In the genomic region with DNA sequence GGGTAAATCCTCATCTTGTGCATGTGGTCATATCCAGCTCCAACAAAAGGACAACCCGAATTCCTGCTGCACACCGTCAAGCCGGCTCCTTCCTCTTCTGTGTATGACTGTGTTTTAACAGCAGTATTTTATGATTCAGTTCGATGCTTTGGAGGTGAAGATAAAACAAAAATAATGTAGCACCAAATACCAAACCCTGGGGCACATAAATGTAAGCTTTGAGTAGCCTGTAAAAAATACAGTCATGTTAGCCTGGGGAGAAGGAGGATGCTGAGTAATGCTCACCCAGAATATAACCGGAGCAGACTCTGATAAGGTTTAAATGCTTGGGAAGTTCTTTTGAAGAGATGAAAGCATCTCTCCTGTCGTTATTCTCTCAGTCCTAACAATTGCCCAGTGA, we compare ENCODE assay signal across 23 cellular contexts.
DNase-seq lines count a peak whose midpoint lies in the region; ATAC-seq, FAIRE-seq and TF ChIP-seq lines count a peak whose summit lies in the region.
"Had no signal": no experiment of that assay in that cellular context is flagged by ENCODE, and none has a peak within 500 bp of the region (broad histone marks: within the 10 kb centered on the region; RNA-seq: fewer than 3 reads in every experiment).

No MANE protein-coding gene starts in this region.

- no peak overlapping the region for H4K5ac ChIP-seq in H1 (ENCODE audit: insufficient read length, low read depth, low read length)

- TF ChIP-seq CTCF in MCF 10A (IDR thresholded peaks at IDR 0.05; ENCODE audit: unreplicated experiment), result no peak
- TF ChIP-seq CTCF in breast epithelium (IDR thresholded peaks at IDR 0.05), result no peak
- no peak for TF ChIP-seq CTCF in PC-3 (conservative IDR thresholded peaks at IDR 0.05; ENCODE audit: low read depth, low read length)
- TF ChIP-seq CTCF in H1 (IDR thresholded peaks at IDR 0.05; ENCODE audit: control extremely low read depth in 1 of 3, insufficient read depth in 1 of 3, low read depth in 1 of 3, low read length in 3 of 3), result no peak
- no peak for TF ChIP-seq CTCF in right lobe of liver (IDR thresholded peaks at IDR 0.05)

- no peak overlapping the region for H3K4me3 ChIP-seq in breast epithelium
- no peak overlapping the region for H3K4me3 ChIP-seq in PC-3 (ENCODE audit: low read length)
- H3K4me3 ChIP-seq in H1 (ENCODE audit: extremely low read depth in 1 of 4, insufficient read depth in 2 of 4, low read depth in 3 of 4, low read length in 4 of 4), result no peak overlapping the region
- H3K4me3 ChIP-seq in right lobe of liver, result no peak overlapping the region
- no peak overlapping the region for H3K4me3 ChIP-seq in H7 (ENCODE audit: insufficient read depth, low read depth, low read length)
- H3K4me3 ChIP-seq: BLaER1, GM23248 had no signal

- H2BK120ac ChIP-seq in H1 (replicated peaks; ENCODE audit: low read depth, low read length), result no peak overlapping the region

- ATAC-seq in PC-3, result no peak
- no peak for ATAC-seq in right lobe of liver
- ATAC-seq: HCT116 had no signal

- no peaks in the 10 kb centered on the region for H3K9me3 Mint-ChIP-seq in MCF 10A (ENCODE audit: unreplicated experiment)
- H3K9me3 Mint-ChIP-seq: CD4-positive, alpha-beta memory T cell had no signal

- DNase-seq in MCF 10A (ENCODE audit: unreplicated experiment), result peak; percentile 9
- no peak for DNase-seq in breast epithelium (ENCODE audit: low spot score in 2 of 2)
- DNase-seq in PC-3, result peak; percentile 45
- DNase-seq in H1 (ENCODE audit: low read depth in 1 of 2, low spot score in 2 of 2), result no peak
- DNase-seq in right lobe of liver, result no peak
- no peak for DNase-seq in stimulated activated CD4-positive, alpha-beta T cell treated with anti-CD3 and anti-CD28 coated beads, Interleukin-1b, Interleukin-23, amount 100 ng/mL, for 48 hours
- DNase-seq in cerebellar cortex (ENCODE audit: low spot score), result no peak
- no peak for DNase-seq in H7
- DNase-seq: CD4-positive, alpha-beta memory T cell; DMS153; DMS79 treated with DMSO at 0.1 percent for 48 hours; GM23248; HFFc6; IMR-90 had no signal

- no peak overlapping the region for H3K14ac ChIP-seq in H1 (ENCODE audit: insufficient read length)

- H3K36me3 ChIP-seq in breast epithelium (no peaks in the 10 kb centered on the region), PC-3 (ENCODE audit: low read depth, low read length) (no peaks in the 10 kb centered on the region), H1 (ENCODE audit: control insufficient read depth in 2 of 4, insufficient read depth in 4 of 4, low read length in 3 of 4) (no peaks in the 10 kb centered on the region), right lobe of liver (no peaks in the 10 kb centered on the region), H7 (replicated peaks; ENCODE audit: control insufficient read depth, insufficient read depth, low read length) (no peaks in the 10 kb centered on the region)
- H3K36me3 ChIP-seq: BLaER1 had no signal

- H3K27ac Mint-ChIP-seq in MCF 10A (ENCODE audit: low read depth, unreplicated experiment), result no peak overlapping the region
- H3K27ac Mint-ChIP-seq: CD14-positive monocyte; CD4-positive, alpha-beta memory T cell; HFFc6 had no signal

- H3K56ac ChIP-seq in H1 (replicated peaks; ENCODE audit: insufficient read length, low read depth, low read length), result no peak overlapping the region

- H2BK15ac ChIP-seq in H1 (ENCODE audit: low read length), result no peak overlapping the region

- no peaks in the 10 kb centered on the region for H3K79me1 ChIP-seq in H1 (ENCODE audit: low read depth, low read length)

- no peak for FAIRE-seq in H1 (lab: Jason Lieb, UNC)
- FAIRE-seq: G401.6, GM12891, GM19239, H54, HTR-8/SVneo had no signal

- no peak overlapping the region for H2BK12ac ChIP-seq in H1 (ENCODE audit: low read depth, low read length)

- POLR2A ChIA-PET in MCF 10A (lab: Yijun Ruan, JAX) (interaction anchor here (0.7 to 1.0 kb wide), 2 partner anchors 9 to 12 kb away, joined by 4 read pairs; no protein-coding TSS in a partner anchor), PC-3 (lab: Charles Lee; ENCODE audit: unreplicated experiment) (no interaction called here), H1 (lab: Charles Lee; ENCODE audit: partially characterized antibody) (no interaction called here)

- H2BK5ac ChIP-seq in H1 (ENCODE audit: low read depth, low read length), result no peak overlapping the region

- no peak for TF ChIP-seq RAD21 in H1 (IDR thresholded peaks at IDR 0.05 in 1 of 2, conservative IDR thresholded peaks at IDR 0.05 in 1 of 2; ENCODE audit: low read depth in 2 of 2, low read length in 2 of 2)

- peaks cover 7% of the 10 kb centered on the region for H3K4me1 Mint-ChIP-seq in MCF 10A (ENCODE audit: insufficient read depth, unreplicated experiment)
- H3K4me1 Mint-ChIP-seq: CD14-positive monocyte; CD4-positive, alpha-beta memory T cell had no signal

- H3F3A ChIP-seq in PC-3 (ENCODE audit: low read length, unreplicated experiment), result no peaks in the 10 kb centered on the region

- intact Hi-C loops in MCF 10A (cut with micrococcal nuclease), result no loop called here
- intact Hi-C loops in breast epithelium (cut with DNase I; ENCODE audit: low total_unique reads), result no loop called here
- intact Hi-C loops in PC-3 (cut with micrococcal nuclease), result no loop called here
- intact Hi-C loops in right lobe of liver (cut with DNase I), result no loop called here

- no peak overlapping the region for H3K4me3 Mint-ChIP-seq in MCF 10A (ENCODE audit: unreplicated experiment)
- H3K4me3 Mint-ChIP-seq: CD14-positive monocyte; CD4-positive, alpha-beta memory T cell; HFFc6 had no signal

- BruUV-seq in MCF 10A (replicated peaks; lab: Mats Ljungman, UMichigan), result no TSS peak
- BruUV-seq in PC-3 (replicated peaks; lab: Mats Ljungman, UMichigan), result no TSS peak

- H4K20me1 ChIP-seq in PC-3 (ENCODE audit: low read length) (no peaks in the 10 kb centered on the region), H1 (replicated peaks in 1 of 2; ENCODE audit: control insufficient read depth in 1 of 2, insufficient read depth in 2 of 2, low read length in 2 of 2) (no peaks in the 10 kb centered on the region)
- H4K20me1 ChIP-seq: BLaER1 had no signal

- CTCF ChIA-PET in MCF 10A (lab: Yijun Ruan, JAX) (no interaction called here), PC-3 (lab: Charles Lee) (no interaction called here), H1 (lab: Charles Lee; ENCODE audit: partially characterized antibody) (interaction anchor here (1.0 to 1.4 kb wide), 2 partner anchors 8 to 10 kb away, joined by 3 to 5 read pairs; no protein-coding TSS in a partner anchor)

- H2AFZ ChIP-seq in PC-3 (ENCODE audit: low read length) (no peak overlapping the region), H1 (ENCODE audit: low read length) (no peak overlapping the region)
- H2AFZ ChIP-seq: GM23248 had no signal

- no peaks in the 10 kb centered on the region for H3K23me2 ChIP-seq in H1 (ENCODE audit: low read depth, low read length)

- no peaks in the 10 kb centered on the region for H3K36me3 Mint-ChIP-seq in MCF 10A (ENCODE audit: insufficient read depth, unreplicated experiment)
- H3K36me3 Mint-ChIP-seq: CD14-positive monocyte; CD4-positive, alpha-beta memory T cell had no signal

- H3K9me2 ChIP-seq in PC-3 (replicated peaks; ENCODE audit: low read length), result no peaks in the 10 kb centered on the region

- H3K9ac ChIP-seq in PC-3 (ENCODE audit: low read length), result no peak overlapping the region
- no peak overlapping the region for H3K9ac ChIP-seq in H1 (replicated peaks in 1 of 4; ENCODE audit: extremely low read depth in 1 of 4, low read depth in 3 of 4, low read length in 3 of 4)
- H3K9ac ChIP-seq: BLaER1, GM23248 had no signal

- TF ChIP-seq POLR2A in breast epithelium (IDR thresholded peaks at IDR 0.05), result no peak
- TF ChIP-seq POLR2A in H1 (IDR thresholded peaks at IDR 0.05; ENCODE audit: control extremely low read depth in 1 of 2, low read depth in 2 of 2, low read length in 2 of 2), result no peak
- no peak for TF ChIP-seq POLR2A in right lobe of liver (IDR thresholded peaks at IDR 0.05)

- peak overlapping the region; percentile 48; the same call in 1 of the 2 replicates for H3K18ac ChIP-seq in H1 (ENCODE audit: extremely low read depth, low read length)

- H4K8ac ChIP-seq in H1 (ENCODE audit: extremely low read depth, insufficient read depth, low read length), result no peak overlapping the region

- H3K4me2 ChIP-seq in PC-3 (ENCODE audit: low read length) (peak overlapping the region; percentile 23; the same call in 1 of the 2 replicates), H1 (ENCODE audit: insufficient read depth in 1 of 2, low read depth in 2 of 2, low read length in 2 of 2) (no peak overlapping the region)
- H3K4me2 ChIP-seq: BLaER1 had no signal

- 93% methylated on average over 6 of the region's 6 CpGs; no CpG with 5 or more reads in 1 of the 2 experiments for WGBS in H1 (ENCODE audit: extremely low coverage in 1 of 2, insufficient coverage in 1 of 2, insufficient read length in 1 of 2, insufficient replicate concordance in 2 of 2, low coverage in 1 of 2, low lambda C conversion rate in 2 of 2, missing lambda C conversion rate in 1 of 2), 2 experiments
- WGBS in right lobe of liver (ENCODE audit: insufficient coverage, low coverage, low lambda C conversion rate, missing lambda C conversion rate), result 68% methylated on average over 6 of the region's 6 CpGs

- H3K4ac ChIP-seq in H1 (replicated peaks; ENCODE audit: insufficient read length, low read depth, low read length), result no peak overlapping the region

- H3K9me3 ChIP-seq in breast epithelium (no peaks in the 10 kb centered on the region), PC-3 (ENCODE audit: low read length) (no peaks in the 10 kb centered on the region), H1 (ENCODE audit: insufficient read depth in 2 of 2, low read depth in 1 of 2, low read length in 1 of 2) (no peaks in the 10 kb centered on the region), right lobe of liver (no peaks in the 10 kb centered on the region)
- H3K9me3 ChIP-seq: BLaER1 had no signal

- H4K91ac ChIP-seq in H1 (replicated peaks; ENCODE audit: insufficient read length, low read length), result no peak overlapping the region

- H3K4me1 ChIP-seq in breast epithelium (no peaks in the 10 kb centered on the region), PC-3 (ENCODE audit: insufficient read depth, low read length) (no peaks in the 10 kb centered on the region), H1 (replicated peaks in 1 of 4; ENCODE audit: control insufficient read depth in 3 of 4, insufficient read depth in 4 of 4, low read length in 3 of 4) (peaks cover 0 to 3% (median 0%) of the 10 kb centered on the region in 4 experiments; a peak in 1 of 7 replicates), right lobe of liver (no peaks in the 10 kb centered on the region)
- H3K4me1 ChIP-seq: BLaER1 had no signal

- no peak overlapping the region for H2BK20ac ChIP-seq in H1 (ENCODE audit: low read length)

- H2AK5ac ChIP-seq in H1 (ENCODE audit: low read depth, low read length), result no peak overlapping the region

- TF ChIP-seq EP300 in H1 (IDR thresholded peaks at IDR 0.05; ENCODE audit: borderline replicate concordance in 1 of 2, low read depth in 2 of 2, low read length in 2 of 2), result no peak

- H3K27me3 ChIP-seq in breast epithelium (no peaks in the 10 kb centered on the region), PC-3 (ENCODE audit: low read length) (peaks cover 20% of the 10 kb centered on the region), H1 (replicated peaks in 1 of 4; ENCODE audit: control insufficient read depth in 3 of 4, extremely low read depth in 1 of 4, insufficient read depth in 3 of 4, low read length in 3 of 4) (no peaks in the 10 kb centered on the region), right lobe of liver (no peaks in the 10 kb centered on the region), H7 (ENCODE audit: control insufficient read depth, insufficient read depth, low read length) (no peaks in the 10 kb centered on the region)
- H3K27me3 ChIP-seq: BLaER1 had no signal

- H3K23ac ChIP-seq in H1 (ENCODE audit: insufficient read length), result no peak overlapping the region

- H3K79me2 ChIP-seq in PC-3 (ENCODE audit: low read length) (no peaks in the 10 kb centered on the region), H1 (ENCODE audit: control insufficient read depth in 1 of 2, insufficient read depth in 2 of 2, low read length in 2 of 2) (no peaks in the 10 kb centered on the region)

- H3K27ac ChIP-seq in breast epithelium (no peak overlapping the region), PC-3 (ENCODE audit: low read length) (no peak overlapping the region), H1 (ENCODE audit: low read depth, low read length) (no peak overlapping the region), right lobe of liver (no peak overlapping the region)
- H3K27ac ChIP-seq: 22Rv1, BLaER1, GM23248 had no signal

- H3K27me3 Mint-ChIP-seq in MCF 10A (ENCODE audit: insufficient read depth, unreplicated experiment), result no peaks in the 10 kb centered on the region

Comparison
In these comparisons a context has a peak if more than half of its experiments do, and no peak if none do; other contexts are left out.
1. DNase-seq: peak in MCF 10A (single experiment) and PC-3 (single experiment); none in breast epithelium (0 of 2), H1 (0 of 2), right lobe of liver (0 of 3), stimulated activated CD4-positive, alpha-beta T cell treated with anti-CD3 and anti-CD28 coated beads, Interleukin-1b, Interleukin-23, amount 100 ng/mL, for 48 hours (single experiment), cerebellar cortex (single experiment) and H7 (single experiment).